ENCODE assay signal across 8 cellular contexts in genomic region chr5:62720036-62720441, GRCh38.
DNase-seq lines count a peak whose midpoint lies in the region; ATAC-seq and TF ChIP-seq lines count a peak whose summit lies in the region.

No MANE protein-coding gene starts in this region.

- ATAC-seq in GM18505 (IDR thresholded peaks at IDR 0.05; ENCODE audit: unreplicated experiment): peak; percentile 98
- ATAC-seq in HG02642 (IDR thresholded peaks at IDR 0.05; ENCODE audit: poor library complexity, unreplicated experiment): peak; percentile 100
- peak; percentile 42 for ATAC-seq in body of pancreas

- H3K27me3 ChIP-seq in MM.1S (replicated peaks; ENCODE audit: insufficient read depth, low read length): no peaks in the 10 kb centered on the region
- no peaks in the 10 kb centered on the region for H3K27me3 ChIP-seq in body of pancreas
- no peaks in the 10 kb centered on the region for H3K27me3 ChIP-seq in neuronal stem cell (ENCODE audit: control insufficient read depth in 3 of 3, insufficient read depth in 3 of 3, low read depth in 1 of 3, low read length in 3 of 3)

- H3K9ac ChIP-seq in MM.1S (ENCODE audit: low read length) (no peak overlapping the region), neuronal stem cell (ENCODE audit: low read depth, low read length, poor library complexity) (no peak overlapping the region)

- no peaks in the 10 kb centered on the region for H3K9me2 ChIP-seq in MM.1S (replicated peaks; ENCODE audit: insufficient read depth, low read length)

- no peak overlapping the region for H3K18ac ChIP-seq in neuronal stem cell (ENCODE audit: low read length)

- no peak overlapping the region for H2BK12ac ChIP-seq in neuronal stem cell (ENCODE audit: low read length)

- H3K79me2 ChIP-seq in MM.1S (ENCODE audit: low read length): no peaks in the 10 kb centered on the region

- H3K23ac ChIP-seq in neuronal stem cell (ENCODE audit: low read depth, low read length, poor library complexity): no peak overlapping the region

- no peaks in the 10 kb centered on the region for H3K79me1 ChIP-seq in neuronal stem cell (ENCODE audit: low read depth, low read length)

- DNase-seq in COLO668 (lab: John Stamatoyannopoulos, UW; ENCODE audit: unreplicated experiment) (peak; percentile 14), MM.1S (peak; percentile 93), body of pancreas (peak in 3 of 4 donors; percentile 8 to 32 (median 17)), neuronal stem cell (ENCODE audit: low spot score) (no peak), NCI-H1694 (lab: John Stamatoyannopoulos, UW) (no peak), NCI-H2171 (lab: John Stamatoyannopoulos, UW) (no peak)

- TF ChIP-seq POLR2A in GM18505 (IDR thresholded peaks at IDR 0.05; ENCODE audit: borderline replicate concordance, extremely low read depth, insufficient read depth, insufficient read length) (no peak), body of pancreas (IDR thresholded peaks at IDR 0.05) (no peak)

- peaks cover 11% of the 10 kb centered on the region; the same call in 1 of the 2 replicates for H3F3A ChIP-seq in MM.1S (ENCODE audit: insufficient read depth, low read length)

- intact Hi-C loops in body of pancreas (cut with DNase I): no loop called here

- peak; percentile 83 for TF ChIP-seq CTCF in MM.1S (IDR thresholded peaks at IDR 0.05; ENCODE audit: low read length)
- no peak for TF ChIP-seq CTCF in body of pancreas (IDR thresholded peaks at IDR 0.05)

- H3K36me3 ChIP-seq in MM.1S (replicated peaks; ENCODE audit: insufficient read depth, low read length) (no peaks in the 10 kb centered on the region), body of pancreas (replicated peaks in 1 of 2; ENCODE audit: insufficient read depth in 1 of 2, low read depth in 2 of 2) (no peaks in the 10 kb centered on the region), neuronal stem cell (replicated peaks in 1 of 2; ENCODE audit: control insufficient read depth in 2 of 2, insufficient read depth in 2 of 2, low read length in 2 of 2) (no peaks in the 10 kb centered on the region)

- H2AFZ ChIP-seq in MM.1S (ENCODE audit: low read length) (peak overlapping the region; percentile 66), neuronal stem cell (ENCODE audit: low read length) (no peak overlapping the region)

- H3K4me1 ChIP-seq in MM.1S (ENCODE audit: low read length): peaks cover 18% of the 10 kb centered on the region
- no peaks in the 10 kb centered on the region for H3K4me1 ChIP-seq in body of pancreas
- H3K4me1 ChIP-seq in neuronal stem cell (ENCODE audit: control insufficient read depth in 2 of 2, insufficient read depth in 1 of 2, low read depth in 1 of 2, low read length in 2 of 2): peaks cover 0 to 3% of the 10 kb centered on the region in 2 donors

- H2AK5ac ChIP-seq in neuronal stem cell (ENCODE audit: low read depth, low read length): no peak overlapping the region

- H3K4ac ChIP-seq in neuronal stem cell (ENCODE audit: low read length): no peak overlapping the region

- no peak overlapping the region for H2BK15ac ChIP-seq in neuronal stem cell (ENCODE audit: low read length)

- H3K4me2 ChIP-seq in MM.1S (ENCODE audit: low read depth, low read length) (peak overlapping the region; percentile 4), neuronal stem cell (ENCODE audit: insufficient read depth, low read length, poor library complexity, severe bottlenecking) (no peak overlapping the region)

- no peak overlapping the region for H4K91ac ChIP-seq in neuronal stem cell (ENCODE audit: low read depth, low read length, poor library complexity)

- H4K20me1 ChIP-seq in MM.1S (ENCODE audit: insufficient read depth, low read length): no peaks in the 10 kb centered on the region

- H3K14ac ChIP-seq in neuronal stem cell (ENCODE audit: low read length): peak overlapping the region; percentile 59

- H2BK5ac ChIP-seq in neuronal stem cell (ENCODE audit: low read length): no peak overlapping the region

- 22% methylated on average over 7 of the region's 7 CpGs for WGBS in body of pancreas, 2 donors
- WGBS in neuronal stem cell (ENCODE audit: extremely low coverage in 2 of 2, insufficient read length in 2 of 2, insufficient replicate concordance in 1 of 2), 2 donors: no CpG with 5 or more reads among the region's 7 CpGs

- H3K27ac ChIP-seq in MM.1S (ENCODE audit: low read length): peak overlapping the region; percentile 49; the same call in 1 of the 2 replicates
- H3K27ac ChIP-seq in body of pancreas: no peak overlapping the region
- H3K27ac ChIP-seq in neuronal stem cell (replicated peaks; ENCODE audit: low read length): no peak overlapping the region

- no peak overlapping the region for H2BK120ac ChIP-seq in neuronal stem cell (ENCODE audit: low read depth, low read length)

- H3K9me3 ChIP-seq in MM.1S (replicated peaks; ENCODE audit: insufficient read depth, low read length) (no peaks in the 10 kb centered on the region), body of pancreas (no peaks in the 10 kb centered on the region), neuronal stem cell (replicated peaks in 1 of 2; ENCODE audit: control insufficient read depth in 2 of 2, insufficient read depth in 1 of 2, low read depth in 1 of 2, low read length in 2 of 2) (peaks cover 0 to 2% of the 10 kb centered on the region in 2 donors)

- no peak overlapping the region for H4K8ac ChIP-seq in neuronal stem cell (ENCODE audit: low read depth, low read length)

- no peak overlapping the region for H3K4me3 ChIP-seq in MM.1S (ENCODE audit: low read length)
- H3K4me3 ChIP-seq in body of pancreas: no peak overlapping the region
- H3K4me3 ChIP-seq in neuronal stem cell (ENCODE audit: low read length in 2 of 2): no peak overlapping the region

Comparison
In these comparisons a context has a peak if more than half of its experiments do, and no peak if none do; other contexts are left out.
1. DNase-seq: peak in COLO668 (single experiment), MM.1S (single experiment) and body of pancreas (3 of 4); none in neuronal stem cell (single experiment), NCI-H1694 (single experiment) and NCI-H2171 (single experiment).
2. ATAC-seq: peak in every context shown above with its lines; median percentile 100 in HG02642; 98 in GM18505; 42 in body of pancreas.